ENCODE assay signal across 13 cellular contexts in the genomic region with DNA sequence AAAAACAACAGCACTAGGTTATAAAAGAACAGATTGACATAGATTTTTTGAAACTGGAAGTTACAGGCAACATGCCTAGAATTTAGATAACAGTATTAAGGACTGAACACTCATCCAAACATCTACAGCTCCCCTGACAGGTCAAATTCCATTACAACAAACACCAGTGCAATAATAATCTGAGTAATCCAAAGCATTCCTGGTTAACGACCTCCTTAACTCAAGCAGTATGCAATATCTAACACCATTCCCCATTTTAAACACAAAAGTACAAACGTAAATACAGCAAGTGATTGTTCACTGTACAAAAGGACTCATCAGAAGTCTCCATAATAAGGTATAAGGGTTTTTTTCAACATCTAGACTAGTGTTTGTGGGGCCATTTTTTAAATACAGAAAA. TPM values are rescaled to one million over a fixed set of nuclear protein-coding genes. Genes with fewer than 3 reads are reported as not detected.
DNase-seq lines count a peak whose midpoint lies in the region; ATAC-seq and TF ChIP-seq lines count a peak whose summit lies in the region.
"Had no signal": no experiment of that assay in that cellular context is flagged by ENCODE, and none has a peak within 500 bp of the region (broad histone marks: within the 10 kb centered on the region; RNA-seq: fewer than 3 reads in every experiment).

No MANE protein-coding gene starts in this region.

- peaks cover 89% of the 10 kb centered on the region for H3K79me2 ChIP-seq in mammary epithelial cell (ENCODE audit: insufficient read depth, low read length)

- in situ Hi-C loops in mammary epithelial cell (cut with MboI; ENCODE audit: low sequenced_read_pairs in 2 of 2), result no loop called here

- H3K36me3 ChIP-seq in right atrium auricular region (no peaks in the 10 kb centered on the region), mammary epithelial cell (ENCODE audit: insufficient read depth, low read length) (no peaks in the 10 kb centered on the region), thyroid gland (no peaks in the 10 kb centered on the region)
- H3K36me3 ChIP-seq: BLaER1 treated with 17β-estradiol and CSF1 and Interleukin-3, amounts not matched to agents 10 nM and 100 nM; neutrophil; transverse colon had no signal

- H3K4me1 ChIP-seq in right atrium auricular region, result peaks cover 0 to 7% of the 10 kb centered on the region in 2 donors
- H3K4me1 ChIP-seq in mammary epithelial cell (ENCODE audit: insufficient read depth, low read length), result peaks cover 42% of the 10 kb centered on the region
- peaks cover 42 to 54% of the 10 kb centered on the region in 2 donors for H3K4me1 ChIP-seq in thyroid gland
- H3K4me1 ChIP-seq: BLaER1 treated with 17β-estradiol and CSF1 and Interleukin-3, amounts not matched to agents 10 nM and 100 nM had no signal

- DNase-seq in Right ventricle myocardium superior (no peak), right atrium auricular region (ENCODE audit: low spot score) (no peak), mammary epithelial cell (peak; percentile 31), left cardiac atrium (no peak), thyroid gland (no peak)
- DNase-seq: activated B cell treated with CpG ODN at 0.5 μM for 24 hours, NCI-H2029, transverse colon had no signal

- CTCF ChIA-PET in mammary epithelial cell (lab: Charles Lee; ENCODE audit: low non-redundant PET), result no interaction called here

- TF ChIP-seq CTCF in right atrium auricular region (IDR thresholded peaks at IDR 0.05), result no peak
- TF ChIP-seq CTCF in mammary epithelial cell (conservative IDR thresholded peaks at IDR 0.05 in 1 of 2, IDR thresholded peaks at IDR 0.05 in 1 of 2; ENCODE audit: extremely low read depth in 1 of 2, insufficient read depth in 1 of 2, low read depth in 1 of 2, low read length in 2 of 2), result no peak
- TF ChIP-seq CTCF in thyroid gland (IDR thresholded peaks at IDR 0.05), result peak in 1 of 6 experiments; percentile 10

- H3K9ac ChIP-seq in mammary epithelial cell (ENCODE audit: insufficient read depth, low read length), result no peak overlapping the region
- H3K9ac ChIP-seq: BLaER1 treated with 17β-estradiol and CSF1 and Interleukin-3, amounts not matched to agents 10 nM and 100 nM had no signal

- peak; percentile 73 for ATAC-seq in Right ventricle myocardium superior (ENCODE audit: poor library complexity)
- ATAC-seq in left cardiac atrium, result peak; percentile 38 to 63
- no peak for ATAC-seq in HG03039 (IDR thresholded peaks at IDR 0.05; ENCODE audit: unreplicated experiment)
- no peak for ATAC-seq in GM19463 (IDR thresholded peaks at IDR 0.05; ENCODE audit: unreplicated experiment)
- no peak for ATAC-seq in HG03520 (IDR thresholded peaks at IDR 0.05; ENCODE audit: unreplicated experiment)

- H3K27me3 ChIP-seq in right atrium auricular region, result no peaks in the 10 kb centered on the region
- no peaks in the 10 kb centered on the region for H3K27me3 ChIP-seq in mammary epithelial cell (ENCODE audit: insufficient read depth, low read length)
- no peaks in the 10 kb centered on the region for H3K27me3 ChIP-seq in thyroid gland
- H3K27me3 ChIP-seq: BLaER1 treated with 17β-estradiol and CSF1 and Interleukin-3, amounts not matched to agents 10 nM and 100 nM; neutrophil; transverse colon had no signal

- WGBS in mammary epithelial cell (ENCODE audit: low coverage, missing lambda C conversion rate), result 35% methylated on average over 2 of the region's 2 CpGs
- 74 to 75% methylated on average over 2 of the region's 2 CpGs for WGBS in thyroid gland, 2 donors

- peak overlapping the region; percentile 10 for H3K4me2 ChIP-seq in mammary epithelial cell (ENCODE audit: insufficient read depth, low read depth, low read length)
- H3K4me2 ChIP-seq: BLaER1 treated with 17β-estradiol and CSF1 and Interleukin-3, amounts not matched to agents 10 nM and 100 nM had no signal

- no TSS peak for BruUV-seq in mammary epithelial cell (replicated peaks; lab: Mats Ljungman, UMichigan)

- H4K20me1 ChIP-seq in mammary epithelial cell (ENCODE audit: insufficient read depth, low read length), result no peaks in the 10 kb centered on the region
- H4K20me1 ChIP-seq: BLaER1 treated with 17β-estradiol and CSF1 and Interleukin-3, amounts not matched to agents 10 nM and 100 nM had no signal

- H3K27ac ChIP-seq in right atrium auricular region (no peak overlapping the region), mammary epithelial cell (ENCODE audit: insufficient read depth, low read depth, low read length) (no peak overlapping the region), thyroid gland (peak overlapping the region in 2 of 3 donors; percentile 61 to 64)
- H3K27ac ChIP-seq: BLaER1 treated with 17β-estradiol and CSF1 and Interleukin-3, amounts not matched to agents 10 nM and 100 nM; neutrophil had no signal

- dilution Hi-C loops in mammary epithelial cell (cut with HindIII; ENCODE audit: low sequenced_read_pairs), result no loop called here

- H3K9me3 ChIP-seq in right atrium auricular region (no peaks in the 10 kb centered on the region), mammary epithelial cell (replicated peaks; ENCODE audit: insufficient read depth, low read length) (no peaks in the 10 kb centered on the region), thyroid gland (no peaks in the 10 kb centered on the region)
- H3K9me3 ChIP-seq: neutrophil, transverse colon had no signal

- intact Hi-C loops in Right ventricle myocardium superior (cut with DNase I) (no loop called here), mammary epithelial cell (cut with micrococcal nuclease) (loop anchor here (2.0 to 10.0 kb wide), 2 partner anchors 15 to 473 kb away; no protein-coding TSS in a partner anchor), left cardiac atrium (cut with DNase I) (no loop called here), thyroid gland (cut with DNase I) (no loop called here)

- no peak overlapping the region for H3K4me3 ChIP-seq in right atrium auricular region
- no peak overlapping the region for H3K4me3 ChIP-seq in mammary epithelial cell (replicated peaks in 1 of 3; ENCODE audit: insufficient read depth in 1 of 3, low read depth in 2 of 3, low read length in 3 of 3)
- H3K4me3 ChIP-seq in thyroid gland (replicated peaks in 1 of 3), result no peak overlapping the region
- H3K4me3 ChIP-seq: BLaER1 treated with 17β-estradiol and CSF1 and Interleukin-3, amounts not matched to agents 10 nM and 100 nM; transverse colon had no signal

- no peak overlapping the region for H2AFZ ChIP-seq in mammary epithelial cell (ENCODE audit: low read depth, low read length)

- no peak for TF ChIP-seq POLR2A in thyroid gland (IDR thresholded peaks at IDR 0.05)

RNA-seq across cellular contexts. Expression of a gene that starts 30.5 kb away (rescaled TPM):
- total RNA-seq in Right ventricle myocardium superior (1.6 TPM), right atrium auricular region (1 to 10 TPM; 1.8 to 5.7 TPM), mammary epithelial cell (10 to 100 TPM; 19.0 to 38.4 TPM), left cardiac atrium (1 to 10 TPM; 1.3 to 2.0 TPM), thyroid gland (10 to 100 TPM; 26.4 to 48.0 (median 29.1) TPM)
- polyA plus RNA-seq in mammary epithelial cell, result 36.2 TPM
- polyA minus RNA-seq in mammary epithelial cell, result 37.1 TPM

Comparison
In these comparisons a context has a peak if more than half of its experiments do, and no peak if none do; other contexts are left out.
1. ATAC-seq: peak in Right ventricle myocardium superior (single experiment) and left cardiac atrium (2 of 2); none in HG03039 (single experiment), GM19463 (single experiment) and HG03520 (single experiment).
2. H3K27ac ChIP-seq: peak in thyroid gland (2 of 3); none in right atrium auricular region (0 of 2) and mammary epithelial cell (single experiment).